In the genomic region with DNA sequence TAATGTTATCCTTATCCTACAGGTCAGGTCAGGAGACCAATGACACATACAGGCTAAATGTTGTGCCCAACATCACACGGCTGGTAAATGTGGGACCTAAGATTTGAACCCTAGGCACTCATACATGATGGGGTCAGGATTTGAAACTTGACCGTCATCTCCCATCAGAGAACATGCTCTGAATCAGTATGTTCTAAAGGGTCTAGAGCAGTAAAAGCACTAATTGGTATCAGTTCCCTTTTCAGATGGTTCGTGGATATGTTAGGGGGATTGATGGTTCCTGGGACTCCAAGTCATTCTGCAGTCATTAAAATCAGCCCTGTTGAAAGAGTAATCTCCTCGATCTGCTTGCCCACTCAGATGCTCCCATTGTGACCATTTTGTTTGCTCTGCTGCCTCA, we compare ENCODE assay signal across 12 cellular contexts.
A peak's percentile ranks its signal among the peaks of the same experiment; 100 is the strongest.
DNase-seq lines count a peak whose midpoint lies in the region; ATAC-seq and TF ChIP-seq lines count a peak whose summit lies in the region.
"Had no signal": no experiment of that assay in that cellular context is flagged by ENCODE, and none has a peak within 500 bp of the region (broad histone marks: within the 10 kb centered on the region; RNA-seq: fewer than 3 reads in every experiment).

No MANE protein-coding gene starts in this region.

- intact Hi-C loops in activated B cell treated with CpG ODN at 0.5 μM for 24 hours (cut with micrococcal nuclease) = loop anchor here (5.0 kb wide), 2 partner anchors 91 to 746 kb away; no protein-coding TSS in a partner anchor
- intact Hi-C loops in posterior cingulate gyrus (cut with DNase I) = loop anchor here (5.0 kb wide), 2 partner anchors 131 to 381 kb away; no protein-coding TSS in a partner anchor

- no peaks in the 10 kb centered on the region for H3K36me3 ChIP-seq in hepatocyte (replicated peaks; ENCODE audit: insufficient read depth, low read depth)

- peak; percentile 51 for ATAC-seq in GM18498 (IDR thresholded peaks at IDR 0.05; ENCODE audit: unreplicated experiment)
- peak; percentile 46 for ATAC-seq in GM19463 (IDR thresholded peaks at IDR 0.05; ENCODE audit: unreplicated experiment)
- ATAC-seq in HG03135 (IDR thresholded peaks at IDR 0.05; ENCODE audit: unreplicated experiment) = peak; percentile 46
- peak; percentile 41 for ATAC-seq in activated B cell treated with CpG ODN at 0.5 μM for 24 hours (ENCODE audit: low read depth)
- ATAC-seq in activated CD4-positive, CD25-positive, alpha-beta regulatory T cell treated with anti-CD3 and anti-CD28 coated beads, Interleukin-2, amount 50 U/mL, for 24 hours = no peak

- TF ChIP-seq CTCF in activated B cell treated with CpG ODN at 0.5 μM for 24 hours (IDR thresholded peaks at IDR 0.05) (no peak), nephron progenitor cell (IDR thresholded peaks at IDR 0.05) (no peak), hepatocyte (IDR thresholded peaks at IDR 0.05; ENCODE audit: poor library complexity) (no peak)

- POLR2A ChIA-PET in activated B cell treated with CpG ODN at 0.5 μM for 24 hours (lab: Charles Lee) = no interaction called here

- H3K4me3 Mint-ChIP-seq in activated B cell treated with CpG ODN at 0.5 μM for 24 hours = no peak overlapping the region
- H3K4me3 Mint-ChIP-seq in nephron progenitor cell = no peak overlapping the region
- H3K4me3 Mint-ChIP-seq: activated naive CD4-positive, alpha-beta T cell treated with anti-CD3 and anti-CD28 coated beads, Interleukin-2, amount 10 ng/mL, durations not matched to agents 7 days and 5 days had no signal

- no peaks in the 10 kb centered on the region for H4K20me1 ChIP-seq in hepatocyte (ENCODE audit: insufficient read depth, poor library complexity, severe bottlenecking)

- no peaks in the 10 kb centered on the region for H3K27me3 Mint-ChIP-seq in activated B cell treated with CpG ODN at 0.5 μM for 24 hours
- H3K27me3 Mint-ChIP-seq in nephron progenitor cell (ENCODE audit: low read depth, poor library complexity) = peaks cover 9% of the 10 kb centered on the region
- H3K27me3 Mint-ChIP-seq: activated naive CD4-positive, alpha-beta T cell treated with anti-CD3 and anti-CD28 coated beads, Interleukin-2, amount 10 ng/mL, durations not matched to agents 7 days and 5 days had no signal

- no peaks in the 10 kb centered on the region for H3K79me2 ChIP-seq in hepatocyte

- H3K9me2 ChIP-seq in hepatocyte (replicated peaks; ENCODE audit: insufficient read depth) = no peaks in the 10 kb centered on the region

- no peak overlapping the region for H3K27ac ChIP-seq in hepatocyte
- H3K27ac ChIP-seq: BLaER1 had no signal

- H3K9me3 ChIP-seq in hepatocyte (ENCODE audit: low read depth) = no peaks in the 10 kb centered on the region
- H3K9me3 ChIP-seq: BLaER1 had no signal

- H3K36me3 Mint-ChIP-seq in activated B cell treated with CpG ODN at 0.5 μM for 24 hours (ENCODE audit: low read depth) (peaks cover 2% of the 10 kb centered on the region), nephron progenitor cell (ENCODE audit: low read depth) (no peaks in the 10 kb centered on the region)

- H3K4me3 ChIP-seq in hepatocyte = no peak overlapping the region
- H3K4me3 ChIP-seq: BLaER1 had no signal

- CTCF ChIA-PET in activated B cell treated with CpG ODN at 0.5 μM for 24 hours (lab: Charles Lee) = interaction anchor here (0.8 to 2.6 kb wide), 9 partner anchors 7 to 1012 kb away, joined by 3 to 22 read pairs (median 4); no protein-coding TSS in a partner anchor

- H3K9me3 Mint-ChIP-seq in activated B cell treated with CpG ODN at 0.5 μM for 24 hours (no peaks in the 10 kb centered on the region), nephron progenitor cell (no peaks in the 10 kb centered on the region)
- H3K9me3 Mint-ChIP-seq: activated naive CD4-positive, alpha-beta T cell treated with anti-CD3 and anti-CD28 coated beads, Interleukin-2, amount 10 ng/mL, durations not matched to agents 7 days and 5 days had no signal

- H3K4me1 ChIP-seq in hepatocyte (ENCODE audit: insufficient read depth) = peaks cover 4% of the 10 kb centered on the region

- no peak overlapping the region for H3K4me2 ChIP-seq in hepatocyte
- H3K4me2 ChIP-seq: BLaER1 had no signal

- H3K4me1 Mint-ChIP-seq in activated B cell treated with CpG ODN at 0.5 μM for 24 hours (peaks cover 49% of the 10 kb centered on the region), nephron progenitor cell (peaks cover 12% of the 10 kb centered on the region)

- no peak for DNase-seq in activated B cell treated with CpG ODN at 0.5 μM for 24 hours
- DNase-seq in nephron progenitor cell = no peak
- DNase-seq in posterior cingulate gyrus = no peak
- no peak for DNase-seq in hepatocyte (ENCODE audit: low spot score)
- DNase-seq: activated CD4-positive, alpha-beta T cell treated with anti-CD3 and anti-CD28 coated beads, Interleukin-2, amount 50 U/mL, for 4 hours; activated naive CD4-positive, alpha-beta T cell treated with anti-CD3 and anti-CD28 coated beads, Interleukin-2, amount 10 ng/mL, durations not matched to agents 7 days and 5 days; NCI-H146 had no signal

- WGBS in hepatocyte (ENCODE audit: low lambda C conversion rate, missing lambda C conversion rate) = 84% methylated on average over 4 of the region's 4 CpGs

- H2AFZ ChIP-seq in hepatocyte = no peak overlapping the region

- no peaks in the 10 kb centered on the region for H3K27me3 ChIP-seq in hepatocyte
- H3K27me3 ChIP-seq: BLaER1 had no signal

- H3K27ac Mint-ChIP-seq in activated B cell treated with CpG ODN at 0.5 μM for 24 hours (no peak overlapping the region), nephron progenitor cell (no peak overlapping the region)
- H3K27ac Mint-ChIP-seq: activated naive CD4-positive, alpha-beta T cell treated with anti-CD3 and anti-CD28 coated beads, Interleukin-2, amount 10 ng/mL, durations not matched to agents 7 days and 5 days had no signal

Comparison
In these comparisons a context has a peak if more than half of its experiments do, and no peak if none do; other contexts are left out.
1. ATAC-seq: peak in GM18498 (single experiment), GM19463 (single experiment), HG03135 (single experiment) and activated B cell treated with CpG ODN at 0.5 μM for 24 hours (single experiment); none in activated CD4-positive, CD25-positive, alpha-beta regulatory T cell treated with anti-CD3 and anti-CD28 coated beads, Interleukin-2, amount 50 U/mL, for 24 hours (0 of 2).